ENCODE assay signal across 1 cellular context in the genomic region with DNA sequence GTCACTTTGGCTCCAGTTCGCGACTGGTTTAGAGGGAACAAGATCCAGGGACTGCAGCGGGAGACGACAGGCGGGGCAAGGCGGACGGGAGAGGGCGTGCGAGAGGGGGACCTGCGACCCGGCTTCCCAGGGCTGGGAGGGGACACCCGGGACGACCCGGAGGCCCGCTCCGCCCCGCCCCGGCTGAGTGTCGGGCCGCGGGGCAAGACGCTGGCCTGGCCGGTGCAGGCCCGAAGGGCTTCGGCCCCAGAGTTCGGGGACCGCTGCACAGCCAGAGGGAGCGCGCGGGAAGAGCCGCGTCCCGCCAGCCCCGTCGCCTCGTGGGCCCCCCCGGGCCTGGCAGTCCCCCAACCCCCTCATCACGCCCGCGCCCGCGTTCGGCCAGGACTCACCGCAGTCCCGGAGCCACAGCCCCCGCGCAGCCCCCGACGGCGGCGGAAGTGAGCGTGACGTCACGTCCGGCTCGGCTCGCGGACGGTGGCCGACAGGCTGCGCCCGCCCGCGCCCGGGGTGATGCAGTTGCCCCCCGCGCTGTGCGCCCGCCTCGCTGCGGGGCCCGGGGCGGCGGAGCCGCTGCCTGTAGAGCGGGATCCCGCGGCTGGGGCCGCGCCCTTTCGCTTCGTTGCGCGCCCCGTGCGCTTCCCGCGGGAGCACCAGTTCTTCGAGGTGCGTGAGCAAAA.
A peak's percentile ranks its signal among the peaks of the same experiment; 100 is the strongest.
TF ChIP-seq lines count a peak whose summit lies in the region.

A gene with protein sequence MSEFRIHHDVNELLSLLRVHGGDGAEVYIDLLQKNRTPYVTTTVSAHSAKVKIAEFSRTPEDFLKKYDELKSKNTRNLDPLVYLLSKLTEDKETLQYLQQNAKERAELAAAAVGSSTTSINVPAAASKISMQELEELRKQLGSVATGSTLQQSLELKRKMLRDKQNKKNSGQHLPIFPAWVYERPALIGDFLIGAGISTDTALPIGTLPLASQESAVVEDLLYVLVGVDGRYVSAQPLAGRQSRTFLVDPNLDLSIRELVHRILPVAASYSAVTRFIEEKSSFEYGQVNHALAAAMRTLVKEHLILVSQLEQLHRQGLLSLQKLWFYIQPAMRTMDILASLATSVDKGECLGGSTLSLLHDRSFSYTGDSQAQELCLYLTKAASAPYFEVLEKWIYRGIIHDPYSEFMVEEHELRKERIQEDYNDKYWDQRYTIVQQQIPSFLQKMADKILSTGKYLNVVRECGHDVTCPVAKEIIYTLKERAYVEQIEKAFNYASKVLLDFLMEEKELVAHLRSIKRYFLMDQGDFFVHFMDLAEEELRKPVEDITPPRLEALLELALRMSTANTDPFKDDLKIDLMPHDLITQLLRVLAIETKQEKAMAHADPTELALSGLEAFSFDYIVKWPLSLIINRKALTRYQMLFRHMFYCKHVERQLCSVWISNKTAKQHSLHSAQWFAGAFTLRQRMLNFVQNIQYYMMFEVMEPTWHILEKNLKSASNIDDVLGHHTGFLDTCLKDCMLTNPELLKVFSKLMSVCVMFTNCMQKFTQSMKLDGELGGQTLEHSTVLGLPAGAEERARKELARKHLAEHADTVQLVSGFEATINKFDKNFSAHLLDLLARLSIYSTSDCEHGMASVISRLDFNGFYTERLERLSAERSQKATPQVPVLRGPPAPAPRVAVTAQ (minus strand): TSS at position 442 of the 680 bp plus-strand sequence. CDS start 5,931 bp downstream, outside the sequence.
A gene with protein sequence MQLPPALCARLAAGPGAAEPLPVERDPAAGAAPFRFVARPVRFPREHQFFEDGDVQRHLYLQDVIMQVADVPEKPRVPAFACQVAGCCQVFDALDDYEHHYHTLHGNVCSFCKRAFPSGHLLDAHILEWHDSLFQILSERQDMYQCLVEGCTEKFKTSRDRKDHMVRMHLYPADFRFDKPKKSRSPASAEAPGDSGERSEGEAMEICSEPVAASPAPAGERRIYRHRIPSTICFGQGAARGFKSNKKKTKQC (plus strand): TSS at position 484 of the 680 bp plus-strand sequence. CDS start 30 bp downstream, at position 514.

TF ChIP-seq in GM12878, 131 proteins besides CTCF, POLR2A, EP300 and RAD21 (continued from another document):
- TF ChIP-seq, protein P1, sequence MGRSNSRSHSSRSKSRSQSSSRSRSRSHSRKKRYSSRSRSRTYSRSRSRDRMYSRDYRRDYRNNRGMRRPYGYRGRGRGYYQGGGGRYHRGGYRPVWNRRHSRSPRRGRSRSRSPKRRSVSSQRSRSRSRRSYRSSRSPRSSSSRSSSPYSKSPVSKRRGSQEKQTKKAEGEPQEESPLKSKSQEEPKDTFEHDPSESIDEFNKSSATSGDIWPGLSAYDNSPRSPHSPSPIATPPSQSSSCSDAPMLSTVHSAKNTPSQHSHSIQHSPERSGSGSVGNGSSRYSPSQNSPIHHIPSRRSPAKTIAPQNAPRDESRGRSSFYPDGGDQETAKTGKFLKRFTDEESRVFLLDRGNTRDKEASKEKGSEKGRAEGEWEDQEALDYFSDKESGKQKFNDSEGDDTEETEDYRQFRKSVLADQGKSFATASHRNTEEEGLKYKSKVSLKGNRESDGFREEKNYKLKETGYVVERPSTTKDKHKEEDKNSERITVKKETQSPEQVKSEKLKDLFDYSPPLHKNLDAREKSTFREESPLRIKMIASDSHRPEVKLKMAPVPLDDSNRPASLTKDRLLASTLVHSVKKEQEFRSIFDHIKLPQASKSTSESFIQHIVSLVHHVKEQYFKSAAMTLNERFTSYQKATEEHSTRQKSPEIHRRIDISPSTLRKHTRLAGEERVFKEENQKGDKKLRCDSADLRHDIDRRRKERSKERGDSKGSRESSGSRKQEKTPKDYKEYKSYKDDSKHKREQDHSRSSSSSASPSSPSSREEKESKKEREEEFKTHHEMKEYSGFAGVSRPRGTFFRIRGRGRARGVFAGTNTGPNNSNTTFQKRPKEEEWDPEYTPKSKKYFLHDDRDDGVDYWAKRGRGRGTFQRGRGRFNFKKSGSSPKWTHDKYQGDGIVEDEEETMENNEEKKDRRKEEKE (IDR thresholded peaks at IDR 0.05): no peak
- TF ChIP-seq RB1 (IDR thresholded peaks at IDR 0.05; ENCODE audit: borderline replicate concordance): peak; percentile 83; the same call in 1 of the 2 replicates
- TF ChIP-seq NKRF (conservative IDR thresholded peaks at IDR 0.05): peak; percentile 89
- TF ChIP-seq GABPA (IDR thresholded peaks at IDR 0.05; ENCODE audit: low read depth): peak; percentile 84
- peak; percentile 43; the same call in 1 of the 2 replicates for TF ChIP-seq POLR2AphosphoS5 (IDR thresholded peaks at IDR 0.05; ENCODE audit: low read length)
- no peak for TF ChIP-seq HDAC6 (IDR thresholded peaks at IDR 0.05; ENCODE audit: unreplicated experiment)
- TF ChIP-seq BCL11A (IDR thresholded peaks at IDR 0.05; ENCODE audit: low read depth, low read length): no peak
- no peak for TF ChIP-seq MEF2A (IDR thresholded peaks at IDR 0.05; ENCODE audit: insufficient read depth, low read depth, low read length)
- TF ChIP-seq RUNX3 (IDR thresholded peaks at IDR 0.05; ENCODE audit: low read length): 0 out of 2 replicates have a peak, but pooled peaks have one; percentile 44
- TF ChIP-seq BRCA1 (IDR thresholded peaks at IDR 0.05; ENCODE audit: low read depth, low read length): peak; percentile 48; the same call in 1 of the 2 replicates
- no peak for TF ChIP-seq ZZZ3 (IDR thresholded peaks at IDR 0.05; ENCODE audit: control insufficient read depth, insufficient read length, low read depth)
TF ChIP-seq in GM12878: peak in this region for 42.
